8 cellular contexts compared by ENCODE assay signal in genomic region chr10:80145406-80146308, GRCh38. TPM values are rescaled to one million over a fixed set of nuclear protein-coding genes. Genes with fewer than 3 reads are reported as not detected.
DNase-seq lines count a peak whose midpoint lies in the region; ATAC-seq and TF ChIP-seq lines count a peak whose summit lies in the region.
"Not testable (repeated sequence)": the region's sequence is repeated elsewhere in the genome, so short reads cannot be mapped to it uniquely, and the experiment has no call there.

No MANE protein-coding gene starts in this region.

- TF ChIP-seq CTCF in natural killer cell (IDR thresholded peaks at IDR 0.05); type B pancreatic cell (conservative IDR thresholded peaks at IDR 0.05): not testable (repeated sequence)

- DNase-seq in COLO668 (lab: John Stamatoyannopoulos, UW; ENCODE audit: unreplicated experiment) (peak; percentile 10), LHCN-M2 (ENCODE audit: low read depth) (peak; percentile 45), RKO (ENCODE audit: low spot score) (peak; percentile 25), dermis blood vessel endothelial cell (peak; percentile 61), cardiac septum (ENCODE audit: low spot score) (peak; percentile 59)
- not testable (repeated sequence) for DNase-seq in activated T-helper 2 cell treated with anti-CD3 and anti-CD28 coated beads, Interferon-gamma antibody, Interleukin-2, Interleukin-4, amounts not matched to agents 10 μg/mL and 5 μg/mL and 100 μg/mL, durations not matched to agents 14 hours and 24 hours and 36 hours (ENCODE audit: low spot score); natural killer cell; type B pancreatic cell (ENCODE audit: extremely low spot score, unreplicated experiment)

- H3K4me3 Mint-ChIP-seq in activated T-helper 2 cell treated with anti-CD3 and anti-CD28 coated beads, Interferon-gamma antibody, Interleukin-2, Interleukin-4, amounts not matched to agents 10 μg/mL and 5 μg/mL and 100 μg/mL, durations not matched to agents 14 hours and 24 hours and 36 hours (ENCODE audit: low read depth), result peak overlapping the region; percentile 0
- H3K4me3 Mint-ChIP-seq in natural killer cell (peak overlapping the region; percentile 36), type B pancreatic cell (peak overlapping the region; percentile 4)

- intact Hi-C loops in activated T-helper 2 cell treated with anti-CD3 and anti-CD28 coated beads, Interferon-gamma antibody, Interleukin-2, Interleukin-4, amounts not matched to agents 10 μg/mL and 5 μg/mL and 100 μg/mL, durations not matched to agents 14 hours and 24 hours and 36 hours (cut with micrococcal nuclease), result loop anchor here (5.0 kb wide), 1 partner anchor 37 kb away; no protein-coding TSS in a partner anchor
- intact Hi-C loops in cardiac septum (cut with DNase I); natural killer cell (cut with micrococcal nuclease): not testable (repeated sequence)

- ATAC-seq in natural killer cell, result not testable (repeated sequence)

- H3K4me1 Mint-ChIP-seq in activated T-helper 2 cell treated with anti-CD3 and anti-CD28 coated beads, Interferon-gamma antibody, Interleukin-2, Interleukin-4, amounts not matched to agents 10 μg/mL and 5 μg/mL and 100 μg/mL, durations not matched to agents 14 hours and 24 hours and 36 hours (ENCODE audit: low read depth), result peaks cover 16% of the 10 kb centered on the region
- H3K4me1 Mint-ChIP-seq in natural killer cell, result peaks cover 18 to 28% of the 10 kb centered on the region in 2 donors
- H3K4me1 Mint-ChIP-seq in type B pancreatic cell (ENCODE audit: unreplicated experiment), result not testable (repeated sequence)

- H3K27me3 Mint-ChIP-seq in activated T-helper 2 cell treated with anti-CD3 and anti-CD28 coated beads, Interferon-gamma antibody, Interleukin-2, Interleukin-4, amounts not matched to agents 10 μg/mL and 5 μg/mL and 100 μg/mL, durations not matched to agents 14 hours and 24 hours and 36 hours (ENCODE audit: low read depth); natural killer cell (ENCODE audit: low read depth in 2 of 2): not testable (repeated sequence)
- peaks cover 13% of the 10 kb centered on the region for H3K27me3 Mint-ChIP-seq in type B pancreatic cell

- H3K27ac Mint-ChIP-seq in activated T-helper 2 cell treated with anti-CD3 and anti-CD28 coated beads, Interferon-gamma antibody, Interleukin-2, Interleukin-4, amounts not matched to agents 10 μg/mL and 5 μg/mL and 100 μg/mL, durations not matched to agents 14 hours and 24 hours and 36 hours, result peak overlapping the region; percentile 24
- H3K27ac Mint-ChIP-seq in natural killer cell (peak overlapping the region; percentile 61 to 81), type B pancreatic cell (peak overlapping the region; percentile 37)

- H3K9me3 Mint-ChIP-seq in activated T-helper 2 cell treated with anti-CD3 and anti-CD28 coated beads, Interferon-gamma antibody, Interleukin-2, Interleukin-4, amounts not matched to agents 10 μg/mL and 5 μg/mL and 100 μg/mL, durations not matched to agents 14 hours and 24 hours and 36 hours; natural killer cell; type B pancreatic cell: not testable (repeated sequence)

- peaks cover 30% of the 10 kb centered on the region for H3K36me3 Mint-ChIP-seq in activated T-helper 2 cell treated with anti-CD3 and anti-CD28 coated beads, Interferon-gamma antibody, Interleukin-2, Interleukin-4, amounts not matched to agents 10 μg/mL and 5 μg/mL and 100 μg/mL, durations not matched to agents 14 hours and 24 hours and 36 hours (ENCODE audit: low read depth)
- H3K36me3 Mint-ChIP-seq in natural killer cell, result not testable (repeated sequence)
- peaks cover 10% of the 10 kb centered on the region for H3K36me3 Mint-ChIP-seq in type B pancreatic cell

RNA-seq across cellular contexts. Expression of gene PLAC9, which starts 13.1 kb away (rescaled TPM):
- total RNA-seq in LHCN-M2 (2014; rRNA removed), result not detected in 2 replicates
- polyA plus RNA-seq in LHCN-M2 (2012), result 0.80 TPM
- total RNA-seq in activated T-helper 2 cell treated with anti-CD3 and anti-CD28 coated beads, Interferon-gamma antibody, Interleukin-2, Interleukin-4, amounts not matched to agents 10 μg/mL and 5 μg/mL and 100 μg/mL, durations not matched to agents 14 hours and 24 hours and 36 hours, result not detected in 2 replicates
- 0.60 and 0.68 TPM in 2 replicates for total RNA-seq in dermis blood vessel endothelial cell
- total RNA-seq in cardiac septum, result 30.4 TPM
- not detected for total RNA-seq in natural killer cell
- 8.2 TPM in 1 of 2 replicates, not detected in the other for total RNA-seq in type B pancreatic cell (ENCODE audit: low replicate concordance)

RNA-seq across cellular contexts. Expression of gene ANXA11, which starts 59.7 kb away (rescaled TPM):
- total RNA-seq in LHCN-M2 (2014; rRNA removed) (55.9 and 84.7 TPM in 2 replicates), dermis blood vessel endothelial cell (33.7 and 54.9 TPM in 2 replicates), cardiac septum (406 TPM), natural killer cell (100 to 1,000 TPM; 213 to 264 (median 245) TPM), type B pancreatic cell (ENCODE audit: low replicate concordance) (122 and 248 TPM in 2 replicates)
- 210 TPM for polyA plus RNA-seq in LHCN-M2 (2012)
- total RNA-seq in activated T-helper 2 cell treated with anti-CD3 and anti-CD28 coated beads, Interferon-gamma antibody, Interleukin-2, Interleukin-4, amounts not matched to agents 10 μg/mL and 5 μg/mL and 100 μg/mL, durations not matched to agents 14 hours and 24 hours and 36 hours, result 251 and 264 TPM in 2 replicates
